In genomic region chr9:87973791-87974292, GRCh38 we compare ENCODE assay signal across 9 cellular contexts. TPM values are rescaled to one million over a fixed set of nuclear protein-coding genes. Genes with fewer than 3 reads are reported as not detected.
DNase-seq lines count a peak whose midpoint lies in the region; ATAC-seq and TF ChIP-seq lines count a peak whose summit lies in the region.
"Had no signal": no experiment of that assay in that cellular context is flagged by ENCODE, and none has a peak within 500 bp of the region (broad histone marks: within the 10 kb centered on the region; RNA-seq: fewer than 3 reads in every experiment).

No MANE protein-coding gene starts in this region.

- H3K4me1 ChIP-seq in Peyer's patch (peaks cover 0 to 12% (median 0%) of the 10 kb centered on the region in 4 donors), ovary (ENCODE audit: insufficient read depth) (peaks cover 3% of the 10 kb centered on the region)

- in situ Hi-C loops in KBM-7 (cut with MboI; ENCODE audit: low pct_unique_long_range_greater_than_20kb, low sequenced_read_pairs) = no loop called here

- H3K27me3 ChIP-seq in Peyer's patch (no peaks in the 10 kb centered on the region), ovary (no peaks in the 10 kb centered on the region)

- TF ChIP-seq EP300 in ovary (IDR thresholded peaks at IDR 0.05) = no peak

- intact Hi-C loops in ovary (cut with DNase I) = no loop called here

- DNase-seq in D341Med (ENCODE audit: low spot score) = peak; percentile 43
- DNase-seq in Peyer's patch = no peak
- DNase-seq in epithelial cell of proximal tubule (ENCODE audit: low read depth) = no peak
- DNase-seq in ovary = peak in 1 of 5 donors; percentile 47
- DNase-seq in KBM-7 = no peak
- DNase-seq in omental fat pad (ENCODE audit: low spot score) = no peak

- ATAC-seq in HG03342 (IDR thresholded peaks at IDR 0.05; ENCODE audit: unreplicated experiment) (no peak), HG02884 (IDR thresholded peaks at IDR 0.05; ENCODE audit: unreplicated experiment) (no peak), omental fat pad (ENCODE audit: low FRiP score) (no peak)

- no peaks in the 10 kb centered on the region for H3K9me3 ChIP-seq in Peyer's patch
- no peaks in the 10 kb centered on the region for H3K9me3 ChIP-seq in ovary

- H3K4me3 ChIP-seq in Peyer's patch = peak overlapping the region; percentile 46 to 88 (median 62)
- H3K4me3 ChIP-seq in epithelial cell of proximal tubule (ENCODE audit: low read depth, low read length) = peak overlapping the region; percentile 69
- peak overlapping the region; percentile 46 for H3K4me3 ChIP-seq in ovary

- TF ChIP-seq CTCF in Peyer's patch (IDR thresholded peaks at IDR 0.05) = no peak
- no peak for TF ChIP-seq CTCF in epithelial cell of proximal tubule (conservative IDR thresholded peaks at IDR 0.05; ENCODE audit: low read depth, low read length)
- no peak for TF ChIP-seq CTCF in ovary (IDR thresholded peaks at IDR 0.05)
- no peak for TF ChIP-seq CTCF in omental fat pad (IDR thresholded peaks at IDR 0.05)

- H3K27ac ChIP-seq in Peyer's patch (peak overlapping the region; percentile 37 to 84 (median 72)), ovary (peak overlapping the region in 1 of 2 donors; percentile 64)

- H3K36me3 ChIP-seq in Peyer's patch (peaks cover 0 to 16% (median 0%) of the 10 kb centered on the region in 3 donors), ovary (no peaks in the 10 kb centered on the region)

- TF ChIP-seq POLR2A in Peyer's patch (IDR thresholded peaks at IDR 0.05) = no peak
- TF ChIP-seq POLR2A in ovary (IDR thresholded peaks at IDR 0.05) = no peak

- WGBS in ovary, 3 donors = 10 to 14% (median 11%) methylated on average over 18 of the region's 18 CpGs

RNA-seq across cellular contexts. Expression of gene CDK20, which starts 0.5 kb away (rescaled TPM):
- 10 to 100 TPM in 3 of 4 donors, 1 to 10 TPM in 1; 6.6 to 20.1 (median 16.2) TPM for total RNA-seq in Peyer's patch
- total RNA-seq in epithelial cell of proximal tubule = 4.5 and 4.8 TPM in 2 replicates
- total RNA-seq in ovary = 10 to 100 TPM in 6 of 7 donors, 1 to 10 TPM in 1; 9.4 to 21.7 (median 14.9) TPM
- polyA plus RNA-seq in ovary = 10 to 100 TPM in 1 of 2 donors, 1 to 10 TPM in 1; 8.9 to 10.1 TPM
- total RNA-seq in omental fat pad = 1 to 10 TPM; 2.4 to 7.6 (median 4.9) TPM

RNA-seq across cellular contexts. Expression of gene SPATA31C1, which starts 56.1 kb away (rescaled TPM):
- not detected for total RNA-seq in Peyer's patch
- 0.14 TPM in 1 of 2 replicates, not detected in the other for total RNA-seq in epithelial cell of proximal tubule
- total RNA-seq in ovary = not detected
- not detected for polyA plus RNA-seq in ovary
- not detected for total RNA-seq in omental fat pad
- total RNA-seq: LHCN-M2 had no signal
